19 cellular contexts compared by ENCODE assay signal in genomic region chr9:16000826-16001225, GRCh38.
"Had no signal": no experiment of that assay in that cellular context is flagged by ENCODE, and none has a peak within 500 bp of the region (broad histone marks: within the 10 kb centered on the region; RNA-seq: fewer than 3 reads in every experiment).

No MANE protein-coding gene starts in this region.

- H3K36me3 ChIP-seq: neural progenitor cell, right atrium auricular region, tibial artery had no signal

- H3K27me3 ChIP-seq: foreskin keratinocyte, hepatocyte, neural progenitor cell, right atrium auricular region, tibial artery had no signal

- DNase-seq: activated CD4-positive, alpha-beta memory T cell treated with anti-CD3 and anti-CD28 coated beads, Interleukin-2, amount 10 ng/mL, durations not matched to agents 7 days and 5 days; activated CD4-positive, alpha-beta T cell treated with anti-CD3 and anti-CD28 coated beads, Interleukin-2, amount 10 ng/mL, durations not matched to agents 24 days and 14 days; activated effector memory CD4-positive, alpha-beta T cell treated with Interleukin-2 at 50 U/mL for 16 hours; activated naive CD4-positive, alpha-beta T cell treated with anti-CD3 and anti-CD28 coated beads for 36 hours; activated naive CD8-positive, alpha-beta T cell treated with anti-CD3 and anti-CD28 coated beads, Interleukin-2, amount 10 ng/mL, durations not matched to agents 7 days and 5 days; activated T-cell treated with anti-CD3 and anti-CD28 coated beads, Interleukin-2, amount 50 U/mL, for 72 hours; amniotic stem cell; foreskin keratinocyte; immature natural killer cell; naive thymus-derived CD8-positive, alpha-beta T cell; psoas muscle; stimulated activated CD4-positive, alpha-beta T cell treated with anti-CD3 and anti-CD28 coated beads, Interleukin-2, amount 100 ng/mL, for 24 hours; stimulated activated naive CD8-positive, alpha-beta T cell treated with anti-CD3 and anti-CD28 coated beads, Interleukin-15, amount 100 ng/mL, for 72 hours; tibial artery had no signal

- H3K9ac ChIP-seq: neural progenitor cell had no signal

- H3K4me1 ChIP-seq: neural progenitor cell, psoas muscle, right atrium auricular region, tibial artery had no signal

- H3K9me3 ChIP-seq: psoas muscle, right atrium auricular region, tibial artery had no signal

- H3K27ac ChIP-seq: foreskin keratinocyte, hepatocyte, neural progenitor cell, psoas muscle, right atrium auricular region, tibial artery had no signal

- H3K4me2 ChIP-seq: hepatocyte, neural progenitor cell had no signal

- H2AFZ ChIP-seq: hepatocyte, neural progenitor cell had no signal

- H3K4me3 ChIP-seq: hepatocyte, lung, neural progenitor cell, psoas muscle, right atrium auricular region, skin epidermis, tibial artery had no signal
